Comparison of ENCODE assay signal across 10 cellular contexts in the genomic region with DNA sequence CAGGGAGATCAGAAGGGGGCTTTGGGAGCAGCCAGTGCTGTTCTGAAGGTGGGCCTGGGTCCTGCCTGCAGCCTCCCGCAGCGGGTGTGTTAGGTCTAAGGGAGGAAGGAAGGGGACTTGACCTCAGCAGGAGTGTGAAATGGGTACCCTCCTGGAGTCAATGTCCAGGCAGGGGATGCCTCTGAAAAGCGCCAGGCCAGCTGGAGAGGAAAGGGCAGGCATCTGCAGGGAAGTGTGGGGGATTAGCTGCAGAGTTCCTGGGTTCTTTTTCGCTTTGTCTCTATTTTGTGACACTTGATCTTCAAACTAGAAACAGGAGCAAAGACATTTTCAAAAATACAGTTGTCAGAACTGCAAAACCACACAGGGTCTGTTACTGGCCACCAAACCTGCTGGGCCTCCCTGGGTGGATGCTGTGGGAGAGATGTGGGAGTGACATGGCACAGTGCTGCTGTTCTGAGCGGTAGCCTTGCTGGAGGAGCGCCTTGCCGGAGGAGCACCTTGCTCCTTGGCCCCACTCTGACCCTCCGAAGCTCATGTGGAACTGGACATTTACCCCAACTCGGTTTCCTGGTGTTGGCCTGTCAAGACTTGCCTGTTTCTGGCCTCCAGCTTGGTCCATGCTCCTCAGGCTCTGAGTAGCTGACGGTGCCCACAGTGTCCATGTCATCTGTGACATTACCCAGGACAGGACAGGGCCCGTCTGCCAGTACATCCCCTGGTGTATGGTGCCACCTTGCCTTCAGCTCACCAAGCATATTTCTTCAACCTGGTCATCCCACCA. TPM values are rescaled to one million over a fixed set of nuclear protein-coding genes. Genes with fewer than 3 reads are reported as not detected.
DNase-seq lines count a peak whose midpoint lies in the region; ATAC-seq and TF ChIP-seq lines count a peak whose summit lies in the region.
"Had no signal": no experiment of that assay in that cellular context is flagged by ENCODE, and none has a peak within 500 bp of the region (broad histone marks: within the 10 kb centered on the region; RNA-seq: fewer than 3 reads in every experiment).

No MANE protein-coding gene starts in this region.

- H3K4me3 ChIP-seq in BLaER1 (no peak overlapping the region), PC-9 (no peak overlapping the region), endodermal cell (ENCODE audit: low read length) (no peak overlapping the region), HAP-1 (no peak overlapping the region)

- peaks cover 31% of the 10 kb centered on the region for H3K36me3 Mint-ChIP-seq in endodermal cell (ENCODE audit: low read depth)
- H3K36me3 Mint-ChIP-seq in progenitor cell of endocrine pancreas (ENCODE audit: insufficient read depth): peaks cover 6% of the 10 kb centered on the region

- H3F3A ChIP-seq in PC-9 (ENCODE audit: insufficient read depth, low read depth): peaks cover 39% of the 10 kb centered on the region

- DNase-seq in PC-9 (no peak), endodermal cell (no peak), progenitor cell of endocrine pancreas (ENCODE audit: low spot score, unreplicated experiment) (no peak), NCI-H446 treated with DMSO at 0.1 percent for 48 hours (lab: John Stamatoyannopoulos, UW) (no peak), HAP-1 (ENCODE audit: low spot score in 2 of 2) (no peak)
- DNase-seq: DMS153, NCI-H2107 had no signal

- BruUV-seq in PC-9 (replicated peaks; lab: Mats Ljungman, UMichigan): no TSS peak

- ATAC-seq in HG02763 (IDR thresholded peaks at IDR 0.05; ENCODE audit: unreplicated experiment) (no peak), GM21529 (IDR thresholded peaks at IDR 0.05; ENCODE audit: unreplicated experiment) (no peak)

- H3K4me2 ChIP-seq in BLaER1: no peak overlapping the region
- no peak overlapping the region for H3K4me2 ChIP-seq in PC-9

- TF ChIP-seq CTCF in PC-9 (conservative IDR thresholded peaks at IDR 0.05): no peak
- no peak for TF ChIP-seq CTCF in endodermal cell (conservative IDR thresholded peaks at IDR 0.05)
- TF ChIP-seq CTCF in progenitor cell of endocrine pancreas (IDR thresholded peaks at IDR 0.05; ENCODE audit: unreplicated experiment): no peak

- no peaks in the 10 kb centered on the region for H3K9me2 ChIP-seq in PC-9 (ENCODE audit: insufficient read depth)

- H3K27me3 ChIP-seq in BLaER1 (no peaks in the 10 kb centered on the region), PC-9 (ENCODE audit: insufficient read depth, low read depth) (no peaks in the 10 kb centered on the region), endodermal cell (ENCODE audit: control insufficient read depth, insufficient read depth, low read length, poor library complexity, severe bottlenecking) (no peaks in the 10 kb centered on the region), HAP-1 (ENCODE audit: low read depth) (no peaks in the 10 kb centered on the region)

- H3K36me3 ChIP-seq in BLaER1 (peaks cover 91% of the 10 kb centered on the region), PC-9 (ENCODE audit: low read depth) (no peaks in the 10 kb centered on the region), endodermal cell (ENCODE audit: control insufficient read depth, insufficient read depth, low read length) (peaks cover 33% of the 10 kb centered on the region), HAP-1 (replicated peaks) (peaks cover 34% of the 10 kb centered on the region)

- H3K27me3 Mint-ChIP-seq in endodermal cell (ENCODE audit: insufficient read depth): no peaks in the 10 kb centered on the region
- H3K27me3 Mint-ChIP-seq in progenitor cell of endocrine pancreas: no peaks in the 10 kb centered on the region

- H3K4me1 Mint-ChIP-seq in endodermal cell (peaks cover 9% of the 10 kb centered on the region), progenitor cell of endocrine pancreas (ENCODE audit: low read depth) (peaks cover 2% of the 10 kb centered on the region)

- H3K4me3 Mint-ChIP-seq in endodermal cell (no peak overlapping the region), progenitor cell of endocrine pancreas (ENCODE audit: low read depth) (no peak overlapping the region)

- H3K4me1 ChIP-seq in BLaER1 (peaks cover 64% of the 10 kb centered on the region), PC-9 (replicated peaks; ENCODE audit: insufficient read depth) (peaks cover 49% of the 10 kb centered on the region), endodermal cell (ENCODE audit: control insufficient read depth, insufficient read depth, low read length) (no peaks in the 10 kb centered on the region), HAP-1 (no peaks in the 10 kb centered on the region)

- no peaks in the 10 kb centered on the region for H3K9me3 ChIP-seq in BLaER1
- no peaks in the 10 kb centered on the region for H3K9me3 ChIP-seq in PC-9 (ENCODE audit: insufficient read depth, low read depth)
- H3K9me3 ChIP-seq in endodermal cell (ENCODE audit: control insufficient read depth, low read length): peaks cover 5% of the 10 kb centered on the region
- no peaks in the 10 kb centered on the region for H3K9me3 ChIP-seq in HAP-1

- H2AFZ ChIP-seq in PC-9: no peak overlapping the region

- H3K27ac ChIP-seq in BLaER1 (no peak overlapping the region), PC-9 (peak overlapping the region; percentile 97), endodermal cell (ENCODE audit: low read depth, low read length) (peak overlapping the region; percentile 95)

- CTCF ChIA-PET in PC-9 (lab: Charles Lee): no interaction called here

- POLR2A ChIA-PET in PC-9 (lab: Charles Lee; ENCODE audit: unreplicated experiment): no interaction called here

- H4K20me1 ChIP-seq in BLaER1: peaks cover 99% of the 10 kb centered on the region
- no peaks in the 10 kb centered on the region; the same call in 1 of the 2 replicates for H4K20me1 ChIP-seq in PC-9 (ENCODE audit: insufficient read depth)

- WGBS in endodermal cell (ENCODE audit: insufficient coverage in 1 of 2, insufficient read length in 1 of 2), 2 experiments: 94% methylated on average over 11 of the region's 11 CpGs

- H3K9ac ChIP-seq in BLaER1: 0 out of 2 replicates have a peak overlapping the region, but pooled peaks have one; percentile 35
- H3K9ac ChIP-seq in endodermal cell (ENCODE audit: extremely low read depth, low read length, poor library complexity, severe bottlenecking): no peak overlapping the region

- peaks cover 68% of the 10 kb centered on the region for H3K79me2 ChIP-seq in PC-9 (ENCODE audit: low read depth)

- H3K27ac Mint-ChIP-seq in endodermal cell: peak overlapping the region; percentile 24
- H3K27ac Mint-ChIP-seq in progenitor cell of endocrine pancreas: peak overlapping the region; percentile 60

- intact Hi-C loops in PC-9 (cut with micrococcal nuclease; ENCODE audit: unreplicated experiment): no loop called here

- H3K9me3 Mint-ChIP-seq in endodermal cell (no peaks in the 10 kb centered on the region), progenitor cell of endocrine pancreas (ENCODE audit: low read depth) (no peaks in the 10 kb centered on the region)

- in situ Hi-C loops in HAP-1 (cut with MboI; ENCODE audit: low sequenced_read_pairs): no loop called here

RNA-seq across cellular contexts. Expression of gene MED15, which starts 25.9 kb away (rescaled TPM):
- total RNA-seq in PC-9 (2021) (82.0 and 87.9 TPM in 2 replicates), endodermal cell (10 to 100 TPM; 61.4 to 62.7 TPM), progenitor cell of endocrine pancreas (77.8 and 78.0 TPM in 2 replicates)
- 49.1 TPM for polyA plus RNA-seq in endodermal cell (2013, experiment 1 of 2)
- 45.9 TPM for polyA plus RNA-seq in endodermal cell (2013, experiment 2 of 2)

RNA-seq across cellular contexts. Expression of gene KLHL22, which starts 37.7 kb away (rescaled TPM):
- total RNA-seq in PC-9 (2021) (17.7 and 20.0 TPM in 2 replicates), endodermal cell (10 to 100 TPM; 26.5 to 32.8 TPM), progenitor cell of endocrine pancreas (47.3 and 51.6 TPM in 2 replicates)
- polyA plus RNA-seq in endodermal cell (2013, experiment 1 of 2): 23.7 TPM
- polyA plus RNA-seq in endodermal cell (2013, experiment 2 of 2): 23.3 TPM
